23 cellular contexts compared by ENCODE assay signal in genomic region chr6:24149836-24150235, GRCh38. TPM values are rescaled to one million over a fixed set of nuclear protein-coding genes. Genes with fewer than 3 reads are reported as not detected.
"Had no signal": no experiment of that assay in that cellular context is flagged by ENCODE, and none has a peak within 500 bp of the region (broad histone marks: within the 10 kb centered on the region; RNA-seq: fewer than 3 reads in every experiment).

No MANE protein-coding gene starts in this region.

- H3K9me3 Mint-ChIP-seq: activated naive CD4-positive, alpha-beta T cell treated with anti-CD3 and anti-CD28 coated beads, Interleukin-2, amount 50 U/mL, for 24 hours had no signal

- ATAC-seq: activated CD8-positive, alpha-beta T cell treated with anti-CD3 and anti-CD28 coated beads, Interleukin-2, amount 10 ng/mL, durations not matched to agents 7 days and 5 days; body of pancreas; T-helper 17 cell; WTC11 had no signal

- H3K4me3 Mint-ChIP-seq: activated CD8-positive, alpha-beta T cell treated with anti-CD3 and anti-CD28 coated beads, Interleukin-2, amount 10 ng/mL, durations not matched to agents 7 days and 5 days; activated naive CD4-positive, alpha-beta T cell treated with anti-CD3 and anti-CD28 coated beads, Interleukin-2, amount 50 U/mL, for 24 hours; central memory CD8-positive, alpha-beta T cell; T-helper 17 cell; WTC11 had no signal

- H3K36me3 Mint-ChIP-seq: activated naive CD4-positive, alpha-beta T cell treated with anti-CD3 and anti-CD28 coated beads, Interleukin-2, amount 50 U/mL, for 24 hours; WTC11 had no signal

- H3K9me3 ChIP-seq: body of pancreas had no signal

- DNase-seq: activated CD4-positive, alpha-beta T cell treated with anti-CD3 and anti-CD28 coated beads for 48 hours; activated CD4-positive, alpha-beta T cell treated with anti-CD3 and anti-CD28 coated beads, Interleukin-2, amount 50 U/mL, for 4 hours; activated CD4-positive, CD25-positive, alpha-beta regulatory T cell treated with anti-CD3 and anti-CD28 coated beads, Interleukin-2, amount 50 U/mL, for 72 hours; activated CD8-positive, alpha-beta memory T cell treated with anti-CD3 and anti-CD28 coated beads, Interleukin-2, amount 50 U/mL, for 48 hours; activated CD8-positive, alpha-beta T cell treated with anti-CD3 and anti-CD28 coated beads, Interleukin-2, amount 10 ng/mL, durations not matched to agents 7 days and 5 days; activated naive CD4-positive, alpha-beta T cell; activated T-cell treated with anti-CD3 and anti-CD28 coated beads, Interleukin-2, amount 50 U/mL, for 1 hour; aorta; body of pancreas; NCI-H1436; NCI-H187 treated with DMSO at 0.1 percent for 48 hours; NCI-H2081 treated with DMSO at 0.1 percent for 48 hours; NCI-H446; NCI-H82; SIG-M5; T-helper 17 cell; T-helper 9 cell had no signal

- H3K4me1 ChIP-seq: body of pancreas had no signal

- H3K27me3 ChIP-seq: body of pancreas had no signal

- H3K27ac Mint-ChIP-seq: activated CD8-positive, alpha-beta T cell treated with anti-CD3 and anti-CD28 coated beads, Interleukin-2, amount 10 ng/mL, durations not matched to agents 7 days and 5 days; activated naive CD4-positive, alpha-beta T cell treated with anti-CD3 and anti-CD28 coated beads, Interleukin-2, amount 50 U/mL, for 24 hours; T-helper 17 cell; WTC11 had no signal

- H3K4me1 Mint-ChIP-seq: activated naive CD4-positive, alpha-beta T cell treated with anti-CD3 and anti-CD28 coated beads, Interleukin-2, amount 50 U/mL, for 24 hours; central memory CD8-positive, alpha-beta T cell; T-helper 17 cell; WTC11 had no signal

- H3K4me3 ChIP-seq: body of pancreas had no signal

RNA-seq across cellular contexts. Expression of gene NRSN1, which starts 23.8 kb away (rescaled TPM):
- total RNA-seq: activated CD8-positive, alpha-beta T cell treated with anti-CD3 and anti-CD28 coated beads, Interleukin-2, amount 10 ng/mL, durations not matched to agents 7 days and 5 days; aorta; body of pancreas; MCF 10A; OCI-LY7; RPMI7951; T-helper 17 cell; WTC11 had no signal
